In genomic region chr1:81670286-81670685, GRCh38 we compare ENCODE assay signal across 8 cellular contexts.
A peak's percentile ranks its signal among the peaks of the same experiment; 100 is the strongest.
DNase-seq lines count a peak whose midpoint lies in the region; FAIRE-seq and TF ChIP-seq lines count a peak whose summit lies in the region.

No MANE protein-coding gene starts in this region.

- no peak overlapping the region for H2BK5ac ChIP-seq in H1 (ENCODE audit: low read depth, low read length)

- no peak for FAIRE-seq in H1 (lab: Jason Lieb, UNC)

- no peak overlapping the region for H2BK120ac ChIP-seq in H1 (replicated peaks; ENCODE audit: low read depth, low read length)

- no peak overlapping the region for H2AK5ac ChIP-seq in H1 (ENCODE audit: low read depth, low read length)

- no peak for TF ChIP-seq POLR2A in H1 (IDR thresholded peaks at IDR 0.05; ENCODE audit: control extremely low read depth in 1 of 2, low read depth in 2 of 2, low read length in 2 of 2)

- no peak overlapping the region for H2BK15ac ChIP-seq in H1 (ENCODE audit: low read length)

- no peaks in the 10 kb centered on the region for H3K23me2 ChIP-seq in H1 (ENCODE audit: low read depth, low read length)

- 0 out of 2 replicates have a peak overlapping the region, but pooled peaks have one; percentile 12 for H2AFZ ChIP-seq in H1 (ENCODE audit: low read length)

- peak overlapping the region; percentile 3 for H4K91ac ChIP-seq in H1 (replicated peaks; ENCODE audit: insufficient read length, low read length)

- H3K4me1 ChIP-seq in H1 (replicated peaks in 1 of 4; ENCODE audit: control insufficient read depth in 3 of 4, insufficient read depth in 4 of 4, low read length in 3 of 4): peaks cover 0 to 11% (median 2%) of the 10 kb centered on the region in 4 experiments; a peak in 3 of 7 replicates

- no peak overlapping the region for H3K27ac ChIP-seq in H1 (ENCODE audit: low read depth, low read length)

- H3K27me3 ChIP-seq in MG63 (no peaks in the 10 kb centered on the region), H1 (replicated peaks in 1 of 4; ENCODE audit: control insufficient read depth in 3 of 4, extremely low read depth in 1 of 4, insufficient read depth in 3 of 4, low read length in 3 of 4) (no peaks in the 10 kb centered on the region)

- H3K18ac ChIP-seq in H1 (ENCODE audit: extremely low read depth, low read length): no peak overlapping the region

- no peaks in the 10 kb centered on the region for H3K79me1 ChIP-seq in H1 (ENCODE audit: low read depth, low read length)

- DNase-seq in AG04449 (ENCODE audit: low read depth, low spot score): peak; percentile 80
- peak; percentile 69 for DNase-seq in MG63
- DNase-seq in H1 (ENCODE audit: low read depth in 1 of 2, low spot score in 2 of 2): no peak
- DNase-seq in midbrain (lab: John Stamatoyannopoulos, UW): peak; percentile 19
- no peak for DNase-seq in NCI-H774 (lab: John Stamatoyannopoulos, UW)
- DNase-seq in LoVo (ENCODE audit: low spot score): no peak
- no peak for DNase-seq in stimulated activated CD4-positive, alpha-beta T cell treated with anti-CD3 and anti-CD28 coated beads, Interleukin-4, amount 100 ng/mL, for 1 hour
- no peak for DNase-seq in activated naive CD4-positive, alpha-beta T cell treated with Interleukin-2 at 50 U/mL for 16 hours

- CTCF ChIA-PET in AG04449 (lab: Yijun Ruan, JAX): interaction anchor here (0.8 kb wide), 1 partner anchor 12 kb away, joined by 3 read pairs; no protein-coding TSS in a partner anchor
- CTCF ChIA-PET in H1 (lab: Charles Lee; ENCODE audit: partially characterized antibody): interaction anchor here (0.7 to 2.1 kb wide), 3 partner anchors 84 to 121 kb away, joined by 3 to 9 read pairs (median 4); no protein-coding TSS in a partner anchor

- H3K14ac ChIP-seq in H1 (ENCODE audit: insufficient read length): no peak overlapping the region

- no peak overlapping the region for H3K4ac ChIP-seq in H1 (replicated peaks; ENCODE audit: insufficient read length, low read depth, low read length)

- no peaks in the 10 kb centered on the region for H3K79me2 ChIP-seq in H1 (ENCODE audit: control insufficient read depth in 1 of 2, insufficient read depth in 2 of 2, low read length in 2 of 2)

- H2BK12ac ChIP-seq in H1 (ENCODE audit: low read depth, low read length): no peak overlapping the region; the same call in 1 of the 2 replicates

- H4K8ac ChIP-seq in H1 (ENCODE audit: extremely low read depth, insufficient read depth, low read length): no peak overlapping the region

- POLR2A ChIA-PET in AG04449 (lab: Yijun Ruan, JAX) (interaction anchor here (1.1 to 1.4 kb wide), 2 partner anchors 10 to 33 kb away, joined by 3 to 4 read pairs; no protein-coding TSS in a partner anchor), H1 (lab: Charles Lee; ENCODE audit: partially characterized antibody) (no interaction called here)

- H3K4me2 ChIP-seq in H1 (ENCODE audit: insufficient read depth in 1 of 2, low read depth in 2 of 2, low read length in 2 of 2): no peak overlapping the region

- no peak overlapping the region for H3K56ac ChIP-seq in H1 (replicated peaks; ENCODE audit: insufficient read length, low read depth, low read length)

- H3K9ac ChIP-seq in H1 (replicated peaks in 1 of 4; ENCODE audit: extremely low read depth in 1 of 4, low read depth in 3 of 4, low read length in 3 of 4): no peak overlapping the region

- H3K36me3 ChIP-seq in MG63 (no peaks in the 10 kb centered on the region), H1 (ENCODE audit: control insufficient read depth in 2 of 4, insufficient read depth in 4 of 4, low read length in 3 of 4) (no peaks in the 10 kb centered on the region)

- H4K5ac ChIP-seq in H1 (ENCODE audit: insufficient read length, low read depth, low read length): no peak overlapping the region

- WGBS in H1 (ENCODE audit: extremely low coverage in 1 of 2, insufficient coverage in 1 of 2, insufficient read length in 1 of 2, insufficient replicate concordance in 2 of 2, low coverage in 1 of 2, low lambda C conversion rate in 2 of 2, missing lambda C conversion rate in 1 of 2), 2 experiments: 89% methylated on average over 6 of the region's 6 CpGs; no CpG with 5 or more reads in 1 of the 2 experiments

- H3K4me3 ChIP-seq in AG04449 (ENCODE audit: low read depth, low read length) (no peak overlapping the region), MG63 (no peak overlapping the region), H1 (ENCODE audit: extremely low read depth in 1 of 4, insufficient read depth in 2 of 4, low read depth in 3 of 4, low read length in 4 of 4) (no peak overlapping the region)

- no peak overlapping the region for H3K23ac ChIP-seq in H1 (ENCODE audit: insufficient read length)

- no peaks in the 10 kb centered on the region for H3K9me3 ChIP-seq in MG63
- no peaks in the 10 kb centered on the region for H3K9me3 ChIP-seq in H1 (ENCODE audit: insufficient read depth in 2 of 2, low read depth in 1 of 2, low read length in 1 of 2)

- no peaks in the 10 kb centered on the region for H4K20me1 ChIP-seq in H1 (replicated peaks in 1 of 2; ENCODE audit: control insufficient read depth in 1 of 2, insufficient read depth in 2 of 2, low read length in 2 of 2)

- no peak for TF ChIP-seq RAD21 in H1 (IDR thresholded peaks at IDR 0.05 in 1 of 2, conservative IDR thresholded peaks at IDR 0.05 in 1 of 2; ENCODE audit: low read depth in 2 of 2, low read length in 2 of 2)

- TF ChIP-seq EP300 in H1 (IDR thresholded peaks at IDR 0.05; ENCODE audit: borderline replicate concordance in 1 of 2, low read depth in 2 of 2, low read length in 2 of 2): no peak

- no peak for TF ChIP-seq CTCF in AG04449 (IDR thresholded peaks at IDR 0.05; ENCODE audit: insufficient read depth, low read length, missing control alignments)
- no peak for TF ChIP-seq CTCF in H1 (IDR thresholded peaks at IDR 0.05; ENCODE audit: control extremely low read depth in 1 of 3, insufficient read depth in 1 of 3, low read depth in 1 of 3, low read length in 3 of 3)

- no peak overlapping the region; the same call in 1 of the 2 replicates for H2BK20ac ChIP-seq in H1 (ENCODE audit: low read length)

TF ChIP-seq in H1, 55 proteins besides CTCF, POLR2A, EP300 and RAD21:
- TF ChIP-seq SAP30 (IDR thresholded peaks at IDR 0.05; ENCODE audit: insufficient read depth, insufficient replicate concordance, low read length) (no peak), RNF2 (IDR thresholded peaks at IDR 0.05; ENCODE audit: borderline replicate concordance, low read depth, low read length, missing control alignments, poor library complexity, severe bottlenecking) (no peak), NRF1 (IDR thresholded peaks at IDR 0.05; ENCODE audit: low read depth, low read length) (no peak)
- TF ChIP-seq, protein P1, sequence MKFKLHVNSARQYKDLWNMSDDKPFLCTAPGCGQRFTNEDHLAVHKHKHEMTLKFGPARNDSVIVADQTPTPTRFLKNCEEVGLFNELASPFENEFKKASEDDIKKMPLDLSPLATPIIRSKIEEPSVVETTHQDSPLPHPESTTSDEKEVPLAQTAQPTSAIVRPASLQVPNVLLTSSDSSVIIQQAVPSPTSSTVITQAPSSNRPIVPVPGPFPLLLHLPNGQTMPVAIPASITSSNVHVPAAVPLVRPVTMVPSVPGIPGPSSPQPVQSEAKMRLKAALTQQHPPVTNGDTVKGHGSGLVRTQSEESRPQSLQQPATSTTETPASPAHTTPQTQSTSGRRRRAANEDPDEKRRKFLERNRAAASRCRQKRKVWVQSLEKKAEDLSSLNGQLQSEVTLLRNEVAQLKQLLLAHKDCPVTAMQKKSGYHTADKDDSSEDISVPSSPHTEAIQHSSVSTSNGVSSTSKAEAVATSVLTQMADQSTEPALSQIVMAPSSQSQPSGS (IDR thresholded peaks at IDR 0.05; ENCODE audit: low read length): no peak

Comparison
In these comparisons a context has a peak if more than half of its experiments do, and no peak if none do; other contexts are left out.
1. DNase-seq: peak in AG04449 (single experiment), MG63 (single experiment) and midbrain (single experiment); none in H1 (0 of 2), NCI-H774 (single experiment), LoVo (single experiment), stimulated activated CD4-positive, alpha-beta T cell treated with anti-CD3 and anti-CD28 coated beads, Interleukin-4, amount 100 ng/mL, for 1 hour (single experiment) and activated naive CD4-positive, alpha-beta T cell treated with Interleukin-2 at 50 U/mL for 16 hours (single experiment).